ENCODE assay signal across 19 cellular contexts in genomic region chr6:140923048-140923447, GRCh38.
"Had no signal": no experiment of that assay in that cellular context is flagged by ENCODE, and none has a peak within 500 bp of the region (broad histone marks: within the 10 kb centered on the region; RNA-seq: fewer than 3 reads in every experiment).

No MANE protein-coding gene starts in this region.

- DNase-seq: activated CD4-positive, alpha-beta T cell treated with anti-CD3 and anti-CD28 coated beads, Interleukin-2, amount 50 U/mL, for 1 hour; activated CD8-positive, alpha-beta memory T cell treated with anti-CD3 and anti-CD28 coated beads for 24 hours; activated gamma-delta T cell treated with Interleukin-2 at 50 U/mL for 16 hours; activated naive CD8-positive, alpha-beta T cell treated with anti-CD3 and anti-CD28 coated beads for 36 hours; amygdala; brain microvascular endothelial cell; effector memory CD4-positive, alpha-beta T cell; gastrocnemius medialis; heart right ventricle; islet precursor cell; left lung; naive thymus-derived CD8-positive, alpha-beta T cell; sigmoid colon; stimulated activated CD4-positive, alpha-beta T cell treated with anti-CD3 and anti-CD28 coated beads, Interleukin-2, amount 100 ng/mL, for 24 hours; upper lobe of right lung had no signal

- H3K36me3 ChIP-seq: brain microvascular endothelial cell, gastrocnemius medialis, heart right ventricle, left lung, neutrophil, sigmoid colon, thoracic aorta, upper lobe of right lung had no signal

- H2AFZ ChIP-seq: parathyroid adenoma had no signal

- H3K4me3 ChIP-seq: gastrocnemius medialis, heart right ventricle, left lung, mucosa of descending colon, sigmoid colon, thoracic aorta, upper lobe of right lung had no signal

- H3K27ac ChIP-seq: brain microvascular endothelial cell, gastrocnemius medialis, heart right ventricle, left lung, neutrophil, parathyroid adenoma, sigmoid colon, thoracic aorta, upper lobe of right lung had no signal

- H3K9ac ChIP-seq: parathyroid adenoma had no signal

- H3K4me1 ChIP-seq: heart right ventricle, left lung, parathyroid adenoma, sigmoid colon, upper lobe of right lung had no signal

- H3K9me3 ChIP-seq: gastrocnemius medialis, heart right ventricle, left lung, mucosa of descending colon, neutrophil, sigmoid colon, thoracic aorta, upper lobe of right lung had no signal

- H3K27me3 ChIP-seq: brain microvascular endothelial cell, gastrocnemius medialis, heart right ventricle, left lung, neutrophil, sigmoid colon, upper lobe of right lung had no signal
